In genomic region chr9:12775373-12775962, GRCh38 we compare ENCODE assay signal across 9 cellular contexts. TPM values are rescaled to one million over a fixed set of nuclear protein-coding genes. Genes with fewer than 3 reads are reported as not detected.
DNase-seq lines count a peak whose midpoint lies in the region.
"Had no signal": no experiment of that assay in that cellular context is flagged by ENCODE, and none has a peak within 500 bp of the region (broad histone marks: within the 10 kb centered on the region; RNA-seq: fewer than 3 reads in every experiment).

No MANE protein-coding gene starts in this region.

- H3K9ac ChIP-seq in duodenal mucosa (ENCODE audit: low read depth in 1 of 2, low read length in 2 of 2): peak overlapping the region; percentile 74 to 79
- H3K9ac ChIP-seq: BLaER1 had no signal

- H3K27ac ChIP-seq in duodenal mucosa (ENCODE audit: low read depth, low read length): peak overlapping the region; percentile 82
- H3K27ac ChIP-seq: BLaER1 had no signal

- peaks cover 4 to 5% of the 10 kb centered on the region in 2 donors for H3K4me1 ChIP-seq in duodenal mucosa (ENCODE audit: control insufficient read depth in 1 of 2, insufficient read depth in 2 of 2, low read length in 2 of 2)
- H3K4me1 ChIP-seq: BLaER1 had no signal

- no peaks in the 10 kb centered on the region for H3K36me3 ChIP-seq in duodenal mucosa (ENCODE audit: control insufficient read depth in 1 of 2, insufficient read depth in 2 of 2, low read length in 2 of 2)
- H3K36me3 ChIP-seq: BLaER1 had no signal

- intact Hi-C loops in posterior vena cava (cut with DNase I): loop anchor here in 1 of 2 donors (5.0 to 10.0 kb wide), 3 partner anchors 37 to 107 kb away; no protein-coding TSS in a partner anchor

- H3K27me3 ChIP-seq in duodenal mucosa (ENCODE audit: control insufficient read depth in 1 of 2, insufficient read depth in 2 of 2, low read length in 2 of 2): no peaks in the 10 kb centered on the region
- H3K27me3 ChIP-seq: BLaER1 had no signal

- H3K4me3 ChIP-seq in duodenal mucosa (ENCODE audit: low read depth in 1 of 2, low read length in 2 of 2): peak overlapping the region; percentile 90 to 91
- H3K4me3 ChIP-seq: BLaER1 had no signal

- DNase-seq in DMS53 (lab: John Stamatoyannopoulos, UW): peak; percentile 59
- no peak for DNase-seq in DMS53 treated with DMSO at 0.1 percent for 48 hours (lab: John Stamatoyannopoulos, UW; ENCODE audit: unreplicated experiment)
- DNase-seq in NCI-H2227 (lab: John Stamatoyannopoulos, UW; ENCODE audit: unreplicated experiment): peak; percentile 67
- DNase-seq in midbrain (lab: John Stamatoyannopoulos, UW): peak; percentile 58
- DNase-seq in posterior vena cava (ENCODE audit: low spot score): no peak
- no peak for DNase-seq in SHP77 (lab: John Stamatoyannopoulos, UW)
- DNase-seq in CD1c-positive myeloid dendritic cell (ENCODE audit: extremely low spot score): no peak

- H3K9me3 ChIP-seq in duodenal mucosa (ENCODE audit: control insufficient read depth in 1 of 2, low read length in 2 of 2): no peaks in the 10 kb centered on the region

RNA-seq across cellular contexts. Expression of gene LURAP1L, which starts 0.6 kb away (rescaled TPM):
- total RNA-seq in posterior vena cava: 10 to 100 TPM; 13.9 to 18.1 TPM

Comparison
In these comparisons a context has a peak if more than half of its experiments do, and no peak if none do; other contexts are left out.
1. DNase-seq: peak in DMS53 (single experiment), NCI-H2227 (single experiment) and midbrain (single experiment); none in DMS53 treated with DMSO at 0.1 percent for 48 hours (single experiment), posterior vena cava (single experiment), SHP77 (0 of 2) and CD1c-positive myeloid dendritic cell (single experiment).